In the genomic region with DNA sequence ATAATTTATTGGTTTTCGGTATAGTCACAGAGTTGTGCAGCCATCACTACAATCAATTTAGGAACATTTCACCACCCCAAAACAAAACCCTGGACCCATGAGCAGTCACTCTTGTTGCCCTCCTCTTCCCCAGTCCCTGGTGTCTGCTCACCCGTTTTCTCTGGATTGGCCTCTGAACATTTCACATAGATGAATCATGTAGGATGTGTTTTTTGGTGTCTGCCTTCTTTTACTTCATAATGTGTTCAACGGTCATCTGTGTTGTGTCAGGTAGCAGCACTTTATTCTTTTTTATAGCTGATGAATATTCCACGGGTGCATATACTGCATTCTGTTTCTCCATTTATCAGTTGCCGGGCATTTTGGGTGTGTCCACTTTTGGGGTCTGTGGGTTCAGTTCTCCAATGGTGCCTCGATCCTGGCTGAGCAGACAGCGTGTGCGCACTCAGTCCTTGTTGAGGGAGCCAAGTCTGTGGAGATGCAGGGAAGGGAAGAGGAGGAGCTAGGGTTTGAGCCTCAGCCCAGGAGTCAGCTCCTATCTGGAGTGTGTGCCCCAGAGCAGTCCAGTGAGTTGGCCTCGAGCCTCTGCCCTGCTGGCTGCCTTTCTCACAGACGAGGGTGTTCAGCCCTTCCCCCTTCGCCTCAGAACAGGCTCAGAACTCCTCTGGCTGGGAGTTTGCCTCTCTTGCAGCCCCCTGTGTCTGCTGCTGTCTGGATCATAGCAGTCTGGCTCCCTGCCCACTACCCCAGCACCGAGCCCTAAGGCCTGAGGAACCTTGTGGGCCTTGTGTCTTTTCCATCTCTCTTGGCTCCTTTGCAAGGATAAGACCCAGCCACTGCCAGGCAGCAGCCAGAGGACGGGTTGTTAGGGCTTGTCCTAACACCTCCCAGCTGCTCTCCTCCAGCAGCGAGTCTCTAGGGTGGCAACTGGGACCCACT, we compare ENCODE assay signal across 1 cellular context.
TF ChIP-seq lines count a peak whose summit lies in the region.

No MANE protein-coding gene starts in this region.

TF ChIP-seq in K562, 482 proteins besides CTCF, POLR2A, EP300 and RAD21 (continued from another document):
- TF ChIP-seq, protein P1, sequence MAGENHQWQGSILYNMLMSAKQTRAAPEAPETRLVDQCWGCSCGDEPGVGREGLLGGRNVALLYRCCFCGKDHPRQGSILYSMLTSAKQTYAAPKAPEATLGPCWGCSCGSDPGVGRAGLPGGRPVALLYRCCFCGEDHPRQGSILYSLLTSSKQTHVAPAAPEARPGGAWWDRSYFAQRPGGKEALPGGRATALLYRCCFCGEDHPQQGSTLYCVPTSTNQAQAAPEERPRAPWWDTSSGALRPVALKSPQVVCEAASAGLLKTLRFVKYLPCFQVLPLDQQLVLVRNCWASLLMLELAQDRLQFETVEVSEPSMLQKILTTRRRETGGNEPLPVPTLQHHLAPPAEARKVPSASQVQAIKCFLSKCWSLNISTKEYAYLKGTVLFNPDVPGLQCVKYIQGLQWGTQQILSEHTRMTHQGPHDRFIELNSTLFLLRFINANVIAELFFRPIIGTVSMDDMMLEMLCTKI (IDR thresholded peaks at IDR 0.05; ENCODE audit: partially characterized antibody): no peak
- TF ChIP-seq KAT8 (IDR thresholded peaks at IDR 0.05; ENCODE audit: low read depth) (no peak), ZNF133 (CRISPR knock-in tag; IDR thresholded peaks at IDR 0.05) (no peak), ZNF134 (CRISPR knock-in tag; conservative IDR thresholded peaks at IDR 0.05) (peak; percentile 65), ZNF146 (CRISPR knock-in tag; IDR thresholded peaks at IDR 0.05; ENCODE audit: unreplicated experiment) (peak; percentile 13), NFIC (IDR thresholded peaks at IDR 0.05) (peak; percentile 44; the same call in 1 of the 2 replicates)
- TF ChIP-seq, protein P2, sequence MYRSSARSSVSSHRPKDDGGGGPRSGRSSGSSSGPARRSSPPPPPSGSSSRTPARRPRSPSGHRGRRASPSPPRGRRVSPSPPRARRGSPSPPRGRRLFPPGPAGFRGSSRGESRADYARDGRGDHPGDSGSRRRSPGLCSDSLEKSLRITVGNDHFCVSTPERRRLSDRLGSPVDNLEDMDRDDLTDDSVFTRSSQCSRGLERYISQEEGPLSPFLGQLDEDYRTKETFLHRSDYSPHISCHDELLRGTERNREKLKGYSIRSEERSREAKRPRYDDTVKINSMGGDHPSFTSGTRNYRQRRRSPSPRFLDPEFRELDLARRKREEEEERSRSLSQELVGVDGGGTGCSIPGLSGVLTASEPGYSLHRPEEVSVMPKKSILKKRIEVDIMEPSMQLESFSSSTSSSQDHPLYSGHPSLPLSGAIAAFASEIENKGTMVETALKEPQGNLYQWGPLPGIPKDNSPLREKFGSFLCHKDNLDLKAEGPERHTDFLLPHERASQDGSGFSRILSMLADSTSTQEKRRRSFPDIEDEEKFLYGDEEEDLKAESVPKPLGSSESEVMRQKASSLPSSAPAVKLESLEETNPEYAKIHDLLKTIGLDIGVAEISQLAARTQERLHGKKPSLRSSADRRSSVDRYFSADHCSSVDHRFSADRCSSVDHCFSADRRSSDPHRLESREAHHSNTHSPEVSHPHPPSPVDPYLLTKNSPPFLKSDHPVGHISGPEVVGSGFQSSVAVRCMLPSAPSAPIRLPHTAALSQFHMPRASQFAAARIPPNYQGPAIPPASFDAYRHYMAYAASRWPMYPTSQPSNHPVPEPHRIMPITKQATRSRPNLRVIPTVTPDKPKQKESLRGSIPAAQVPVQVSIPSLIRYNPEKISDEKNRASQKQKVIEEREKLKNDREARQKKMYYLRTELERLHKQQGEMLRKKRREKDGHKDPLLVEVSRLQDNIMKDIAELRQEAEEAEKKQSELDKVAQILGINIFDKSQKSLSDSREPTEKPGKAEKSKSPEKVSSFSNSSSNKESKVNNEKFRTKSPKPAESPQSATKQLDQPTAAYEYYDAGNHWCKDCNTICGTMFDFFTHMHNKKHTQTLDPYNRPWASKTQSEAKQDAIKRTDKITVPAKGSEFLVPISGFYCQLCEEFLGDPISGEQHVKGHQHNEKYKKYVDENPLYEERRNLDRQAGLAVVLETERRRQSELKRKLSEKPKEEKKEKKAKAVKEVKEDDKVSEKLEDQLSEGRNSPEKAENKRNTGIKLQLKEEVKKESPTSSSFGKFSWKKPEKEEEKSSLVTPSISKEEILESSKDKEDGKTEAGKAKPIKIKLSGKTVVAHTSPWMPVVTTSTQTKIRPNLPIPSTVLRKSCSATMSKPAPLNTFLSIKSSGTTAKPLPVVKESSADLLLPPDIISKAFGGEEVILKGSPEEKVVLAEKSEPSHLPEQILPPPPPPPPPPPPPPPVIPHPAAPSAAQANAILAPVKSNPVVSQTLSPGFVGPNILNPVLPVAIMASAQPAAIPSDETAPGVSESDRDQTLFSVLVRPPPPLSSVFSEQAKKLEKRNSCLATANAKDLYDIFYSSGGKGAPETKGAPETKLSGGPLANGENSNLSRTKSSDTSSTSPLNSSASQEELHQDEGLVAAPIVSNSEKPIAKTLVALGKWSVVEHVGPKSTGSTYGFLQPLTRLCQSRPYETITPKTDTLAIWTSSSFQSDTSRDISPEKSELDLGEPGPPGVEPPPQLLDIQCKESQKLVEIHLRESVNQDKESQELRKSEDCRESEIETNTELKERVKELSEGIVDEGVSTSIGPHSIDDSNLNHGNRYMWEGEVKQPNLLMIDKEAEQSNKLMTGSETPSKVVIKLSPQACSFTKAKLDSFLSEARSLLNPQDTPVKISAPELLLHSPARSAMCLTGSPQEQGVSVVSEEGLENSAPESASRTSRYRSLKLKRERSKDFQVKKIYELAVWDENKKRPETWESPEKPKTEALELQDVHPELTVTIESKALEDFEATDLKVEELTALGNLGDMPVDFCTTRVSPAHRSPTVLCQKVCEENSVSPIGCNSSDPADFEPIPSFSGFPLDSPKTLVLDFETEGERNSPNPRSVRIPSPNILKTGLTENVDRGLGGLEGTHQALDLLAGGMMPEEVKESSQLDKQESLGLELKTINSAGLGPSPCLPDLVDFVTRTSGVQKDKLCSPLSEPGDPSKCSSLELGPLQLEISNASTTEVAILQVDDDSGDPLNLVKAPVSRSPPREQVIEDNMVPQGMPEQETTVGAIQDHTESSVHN (IDR thresholded peaks at IDR 0.05; ENCODE audit: borderline replicate concordance in 1 of 2, low read depth in 1 of 2): no peak
- TF ChIP-seq, protein P3, sequence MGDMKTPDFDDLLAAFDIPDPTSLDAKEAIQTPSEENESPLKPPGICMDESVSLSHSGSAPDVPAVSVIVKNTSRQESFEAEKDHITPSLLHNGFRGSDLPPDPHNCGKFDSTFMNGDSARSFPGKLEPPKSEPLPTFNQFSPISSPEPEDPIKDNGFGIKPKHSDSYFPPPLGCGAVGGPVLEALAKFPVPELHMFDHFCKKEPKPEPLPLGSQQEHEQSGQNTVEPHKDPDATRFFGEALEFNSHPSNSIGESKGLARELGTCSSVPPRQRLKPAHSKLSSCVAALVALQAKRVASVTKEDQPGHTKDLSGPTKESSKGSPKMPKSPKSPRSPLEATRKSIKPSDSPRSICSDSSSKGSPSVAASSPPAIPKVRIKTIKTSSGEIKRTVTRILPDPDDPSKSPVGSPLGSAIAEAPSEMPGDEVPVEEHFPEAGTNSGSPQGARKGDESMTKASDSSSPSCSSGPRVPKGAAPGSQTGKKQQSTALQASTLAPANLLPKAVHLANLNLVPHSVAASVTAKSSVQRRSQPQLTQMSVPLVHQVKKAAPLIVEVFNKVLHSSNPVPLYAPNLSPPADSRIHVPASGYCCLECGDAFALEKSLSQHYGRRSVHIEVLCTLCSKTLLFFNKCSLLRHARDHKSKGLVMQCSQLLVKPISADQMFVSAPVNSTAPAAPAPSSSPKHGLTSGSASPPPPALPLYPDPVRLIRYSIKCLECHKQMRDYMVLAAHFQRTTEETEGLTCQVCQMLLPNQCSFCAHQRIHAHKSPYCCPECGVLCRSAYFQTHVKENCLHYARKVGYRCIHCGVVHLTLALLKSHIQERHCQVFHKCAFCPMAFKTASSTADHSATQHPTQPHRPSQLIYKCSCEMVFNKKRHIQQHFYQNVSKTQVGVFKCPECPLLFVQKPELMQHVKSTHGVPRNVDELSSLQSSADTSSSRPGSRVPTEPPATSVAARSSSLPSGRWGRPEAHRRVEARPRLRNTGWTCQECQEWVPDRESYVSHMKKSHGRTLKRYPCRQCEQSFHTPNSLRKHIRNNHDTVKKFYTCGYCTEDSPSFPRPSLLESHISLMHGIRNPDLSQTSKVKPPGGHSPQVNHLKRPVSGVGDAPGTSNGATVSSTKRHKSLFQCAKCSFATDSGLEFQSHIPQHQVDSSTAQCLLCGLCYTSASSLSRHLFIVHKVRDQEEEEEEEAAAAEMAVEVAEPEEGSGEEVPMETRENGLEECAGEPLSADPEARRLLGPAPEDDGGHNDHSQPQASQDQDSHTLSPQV (IDR thresholded peaks at IDR 0.05): 0 out of 2 replicates have a peak, but pooled peaks have one; percentile 36
- TF ChIP-seq, protein P4, sequence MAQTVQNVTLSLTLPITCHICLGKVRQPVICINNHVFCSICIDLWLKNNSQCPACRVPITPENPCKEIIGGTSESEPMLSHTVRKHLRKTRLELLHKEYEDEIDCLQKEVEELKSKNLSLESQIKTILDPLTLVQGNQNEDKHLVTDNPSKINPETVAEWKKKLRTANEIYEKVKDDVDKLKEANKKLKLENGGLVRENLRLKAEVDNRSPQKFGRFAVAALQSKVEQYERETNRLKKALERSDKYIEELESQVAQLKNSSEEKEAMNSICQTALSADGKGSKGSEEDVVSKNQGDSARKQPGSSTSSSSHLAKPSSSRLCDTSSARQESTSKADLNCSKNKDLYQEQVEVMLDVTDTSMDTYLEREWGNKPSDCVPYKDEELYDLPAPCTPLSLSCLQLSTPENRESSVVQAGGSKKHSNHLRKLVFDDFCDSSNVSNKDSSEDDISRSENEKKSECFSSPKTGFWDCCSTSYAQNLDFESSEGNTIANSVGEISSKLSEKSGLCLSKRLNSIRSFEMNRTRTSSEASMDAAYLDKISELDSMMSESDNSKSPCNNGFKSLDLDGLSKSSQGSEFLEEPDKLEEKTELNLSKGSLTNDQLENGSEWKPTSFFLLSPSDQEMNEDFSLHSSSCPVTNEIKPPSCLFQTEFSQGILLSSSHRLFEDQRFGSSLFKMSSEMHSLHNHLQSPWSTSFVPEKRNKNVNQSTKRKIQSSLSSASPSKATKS (CRISPR knock-in tag; IDR thresholded peaks at IDR 0.05): no peak
